23 cellular contexts compared by ENCODE assay signal in the genomic region with DNA sequence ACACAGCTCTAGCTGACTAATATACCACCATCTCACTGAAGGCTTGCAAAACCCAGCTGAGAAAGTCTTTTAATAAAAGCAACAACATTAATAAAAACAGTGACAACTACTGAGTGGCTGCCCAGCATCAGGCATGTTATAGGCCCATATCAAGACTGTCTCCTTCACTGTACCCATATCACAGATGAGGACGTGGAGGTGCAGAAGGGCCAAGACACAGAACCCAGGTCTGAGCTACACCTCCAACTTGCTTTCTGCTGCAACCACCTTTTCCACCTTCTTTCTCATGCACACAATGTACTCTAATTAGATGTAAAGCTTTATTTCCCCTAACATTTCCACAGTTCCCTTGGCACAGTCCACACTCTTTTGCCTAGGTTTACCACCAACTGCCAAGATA. TPM values are rescaled to one million over a fixed set of nuclear protein-coding genes. Genes with fewer than 3 reads are reported as not detected.
DNase-seq lines count a peak whose midpoint lies in the region; ATAC-seq, FAIRE-seq and TF ChIP-seq lines count a peak whose summit lies in the region.
"Had no signal": no experiment of that assay in that cellular context is flagged by ENCODE, and none has a peak within 500 bp of the region (broad histone marks: within the 10 kb centered on the region; RNA-seq: fewer than 3 reads in every experiment).

No MANE protein-coding gene starts in this region.

- peaks cover 21% of the 10 kb centered on the region for H3K4me1 ChIP-seq in BLaER1
- H3K4me1 ChIP-seq in SJCRH30: peaks cover 11% of the 10 kb centered on the region
- H3K4me1 ChIP-seq in K562 (replicated peaks in 1 of 2; ENCODE audit: control insufficient read depth in 2 of 2, insufficient read depth in 2 of 2, low read length in 2 of 2): no peaks in the 10 kb centered on the region; a peak in 1 of 5 replicates
- H3K4me1 ChIP-seq in transverse colon: no peaks in the 10 kb centered on the region

- H3K27ac ChIP-seq in BLaER1 (no peak overlapping the region), SJCRH30 (peak overlapping the region; percentile 91; the same call in 1 of the 2 replicates), K562 (ENCODE audit: extremely low read depth, low read depth, low read length) (no peak overlapping the region), transverse colon (no peak overlapping the region)
- H3K27ac ChIP-seq: 22Rv1, C4-2B had no signal

- peaks cover 3% of the 10 kb centered on the region for H3K9me1 ChIP-seq in K562 (ENCODE audit: control insufficient read depth, insufficient read depth, low read length)

- peak overlapping the region; percentile 28 for H3K27ac Mint-ChIP-seq in T-helper 2 cell treated with Interferon-gamma antibody and Interleukin-4, amounts not matched to agents 5 μg/mL and 100 μg/mL, for 36 hours

- TF ChIP-seq CTCF in K562 (IDR thresholded peaks at IDR 0.05 in 2 of 3, conservative IDR thresholded peaks at IDR 0.05 in 1 of 3; ENCODE audit: insufficient read depth in 2 of 3, low read depth in 1 of 3, low read length in 3 of 3) (no peak), transverse colon (IDR thresholded peaks at IDR 0.05) (no peak)

- H3K4me1 Mint-ChIP-seq in T-helper 2 cell treated with Interferon-gamma antibody and Interleukin-4, amounts not matched to agents 5 μg/mL and 100 μg/mL, for 36 hours (ENCODE audit: low read depth): peaks cover 2% of the 10 kb centered on the region

- H3K27me3 ChIP-seq in BLaER1: no peaks in the 10 kb centered on the region
- no peaks in the 10 kb centered on the region for H3K27me3 ChIP-seq in SJCRH30
- no peaks in the 10 kb centered on the region for H3K27me3 ChIP-seq in K562 (ENCODE audit: control insufficient read depth in 2 of 2, insufficient read depth in 2 of 2, low read length in 2 of 2)
- H3K27me3 ChIP-seq in transverse colon: no peaks in the 10 kb centered on the region
- H3K27me3 ChIP-seq: MG63 had no signal

- peaks cover 27% of the 10 kb centered on the region for H3K79me2 ChIP-seq in K562 (ENCODE audit: control insufficient read depth, insufficient read depth, low read length)

- in situ Hi-C loops in K562 (cut with MboI) (no loop called here), transverse colon (cut with MboI; ENCODE audit: low pct_ligation_motif_present in 1 of 4, low pct_unique_long_range_greater_than_20kb in 1 of 4, low sequenced_read_pairs in 3 of 4) (no loop called here)

- no peak for TF ChIP-seq RAD21 in K562 (CRISPR knock-in tag; conservative IDR thresholded peaks at IDR 0.05 in 1 of 2, IDR thresholded peaks at IDR 0.05 in 1 of 2)

- H3K9me3 Mint-ChIP-seq in T-helper 2 cell treated with Interferon-gamma antibody and Interleukin-4, amounts not matched to agents 5 μg/mL and 100 μg/mL, for 36 hours: no peaks in the 10 kb centered on the region

- H3K4me2 ChIP-seq in BLaER1 (peak overlapping the region; percentile 65; the same call in 1 of the 2 replicates), K562 (ENCODE audit: insufficient read depth, low read length) (no peak overlapping the region)

- FAIRE-seq in K562 (lab: Jason Lieb, UNC): no peak
- FAIRE-seq: RCC 7860 had no signal

- H4K20me1 ChIP-seq in BLaER1: peaks cover 99% of the 10 kb centered on the region
- H4K20me1 ChIP-seq in K562 (replicated peaks; ENCODE audit: control insufficient read depth, insufficient read depth, low read length): no peaks in the 10 kb centered on the region; the same call in 1 of the 2 replicates

- no peak overlapping the region for H2AFZ ChIP-seq in K562 (ENCODE audit: low read depth, low read length)

- no peak overlapping the region for H3K4me3 ChIP-seq in BLaER1
- H3K4me3 ChIP-seq in SJCRH30: no peak overlapping the region
- no peak overlapping the region for H3K4me3 ChIP-seq in K562
- H3K4me3 ChIP-seq in transverse colon: no peak overlapping the region
- H3K4me3 ChIP-seq: MG63 had no signal

- TF ChIP-seq EP300 in K562 (IDR thresholded peaks at IDR 0.05; ENCODE audit: low read length) (no peak), transverse colon (IDR thresholded peaks at IDR 0.05; ENCODE audit: low read depth) (no peak)

- no peak for DNase-seq in T-helper 2 cell treated with Interferon-gamma antibody and Interleukin-4, amounts not matched to agents 5 μg/mL and 100 μg/mL, for 36 hours (ENCODE audit: low spot score)
- DNase-seq in T-helper 2 cell (no peak), SJCRH30 (no peak), K562 (ENCODE audit: extremely low read depth in 1 of 4, low spot score in 3 of 4) (no peak), T-helper 9 cell (no peak), transverse colon (no peak)
- DNase-seq: ACHN, EL, GF-D8, GOT3, Kasumi-1, MG63, NCI-H1048, NCI-H1417 treated with DMSO at 0.1 percent for 48 hours, NCI-H187, NCI-H446, NCI-H526 had no signal

- CTCF ChIA-PET in K562 (lab: Yijun Ruan, JAX; ENCODE audit: low intra/inter-chr PET ratio): no interaction called here

- no peak overlapping the region for H3K4me3 Mint-ChIP-seq in T-helper 2 cell treated with Interferon-gamma antibody and Interleukin-4, amounts not matched to agents 5 μg/mL and 100 μg/mL, for 36 hours

- POLR2A ChIA-PET in K562 (lab: Yijun Ruan, JAX): interaction anchor here (0.8 to 5.7 kb wide), 3 partner anchors 10 to 12 kb away, joined by 3 to 31 read pairs (median 13); partner anchors contain the start of gene MED26

- no peaks in the 10 kb centered on the region for H3K9me3 ChIP-seq in BLaER1
- H3K9me3 ChIP-seq in SJCRH30 (replicated peaks): no peaks in the 10 kb centered on the region
- no peaks in the 10 kb centered on the region; the same call in 1 of the 2 replicates for H3K9me3 ChIP-seq in K562 (replicated peaks; ENCODE audit: control insufficient read depth, insufficient read depth, low read depth, low read length)
- H3K9me3 ChIP-seq in transverse colon: no peaks in the 10 kb centered on the region
- H3K9me3 ChIP-seq: MG63 had no signal

- H3K27me3 Mint-ChIP-seq in T-helper 2 cell treated with Interferon-gamma antibody and Interleukin-4, amounts not matched to agents 5 μg/mL and 100 μg/mL, for 36 hours (ENCODE audit: low read depth): no peaks in the 10 kb centered on the region

- 93% methylated on average over 1 of the region's 1 CpG for WGBS in K562 (ENCODE audit: insufficient coverage, low coverage, missing lambda C conversion rate)
- 100% methylated on average over 1 of the region's 1 CpG for WGBS in transverse colon (ENCODE audit: low coverage in 1 of 2), 2 donors

- no TSS peak for BruUV-seq in K562 (replicated peaks; lab: Mats Ljungman, UMichigan)

- 0 out of 2 replicates have a peak overlapping the region, but pooled peaks have one; percentile 15 for H3K9ac ChIP-seq in BLaER1
- no peak overlapping the region for H3K9ac ChIP-seq in K562 (ENCODE audit: insufficient read depth in 1 of 2, low read depth in 2 of 2, low read length in 2 of 2)

- peaks cover 98% of the 10 kb centered on the region for H3K36me3 ChIP-seq in BLaER1
- peaks cover 60% of the 10 kb centered on the region for H3K36me3 ChIP-seq in SJCRH30
- H3K36me3 ChIP-seq in K562 (ENCODE audit: control insufficient read depth, insufficient read depth, low read length): peaks cover 86% of the 10 kb centered on the region; the same call in 2 of the 3 replicates
- peaks cover 0 to 33% (median 15%) of the 10 kb centered on the region in 4 donors for H3K36me3 ChIP-seq in transverse colon

- TF ChIP-seq POLR2A in K562 (conservative IDR thresholded peaks at IDR 0.05) (0 out of 2 replicates have a peak, but pooled peaks have one; percentile 28), transverse colon (IDR thresholded peaks at IDR 0.05) (no peak)

- ATAC-seq in K562: no peak
- ATAC-seq in HG02884 (IDR thresholded peaks at IDR 0.05; ENCODE audit: unreplicated experiment): no peak
- ATAC-seq: HCT116 had no signal

- intact Hi-C loops in K562 (cut with micrococcal nuclease) (no loop called here), transverse colon (cut with DNase I; ENCODE audit: low total_unique reads) (no loop called here)

- peaks cover 41% of the 10 kb centered on the region for H3K36me3 Mint-ChIP-seq in T-helper 2 cell treated with Interferon-gamma antibody and Interleukin-4, amounts not matched to agents 5 μg/mL and 100 μg/mL, for 36 hours (ENCODE audit: low read depth)

RNA-seq across cellular contexts. Expression of gene MED26, which starts 10.7 kb away (rescaled TPM):
- total RNA-seq in SJCRH30 (2014; rRNA removed; shearing (Covaris generic)): 12.6 and 13.5 TPM in 2 replicates
- 31.4 and 62.0 TPM in 2 replicates for total RNA-seq in K562 (2011; cell fraction: chromatin; rRNA removed; ENCODE audit: low replicate concordance)
- 34.2 and 40.0 TPM in 2 replicates for total RNA-seq in K562 (2011; cell fraction: nucleolus; rRNA removed)
- 27.1 and 33.1 TPM in 2 replicates for total RNA-seq in K562 (2011; cell fraction: nucleoplasm; rRNA removed)
- total RNA-seq in K562 (2014; rRNA removed) (12.9 and 15.2 TPM in 2 replicates), K562 (2014; rRNA removed; fragmentation: Illumina TruSeq; extraction: Trizol) (3.7 and 4.6 TPM in 2 replicates), K562 (2015; rRNA removed; fragmentation: Illumina TruSeq; extraction: Trizol) (7.1 and 7.5 TPM in 2 replicates), K562 (2021) (15.1 and 16.5 TPM in 2 replicates), transverse colon (10 to 100 TPM in 2 of 4 donors, 1 to 10 TPM in 2; 7.8 to 15.0 (median 9.5) TPM)
- polyA plus RNA-seq in K562 (2011; rRNA removed) (5.6 and 6.1 TPM in 2 replicates), K562 (2014; fragmentation: Illumina TruSeq; extraction: Trizol) (6.2 and 8.4 TPM in 2 replicates), K562 (2014; fragmentation: Nextera tagmentation; extraction: Ambion mirVana) (under 1 TPM; 0.71 to 0.86 TPM), K562 (2014; rRNA removed) (8.4 and 9.0 TPM in 2 replicates)
- polyA plus RNA-seq in K562 (2011; cell fraction: cytosol; rRNA removed): 5.8 and 11.0 TPM in 2 replicates
- polyA plus RNA-seq in K562 (2011; cell fraction: nucleus; rRNA removed): 6.6 and 9.2 TPM in 2 replicates
- polyA plus RNA-seq in K562 (2012): 5.5 and 7.2 TPM in 2 replicates
- 5.4 and 10.0 TPM in 2 replicates for polyA minus RNA-seq in K562 (2011; rRNA and poly(A)+ RNA removed)
- 10.9 and 11.5 TPM in 2 replicates for polyA minus RNA-seq in K562 (2011; cell fraction: cytosol; rRNA and poly(A)+ RNA removed)
- polyA minus RNA-seq in K562 (2011; cell fraction: nucleus; rRNA and poly(A)+ RNA removed): 13.2 and 20.2 TPM in 2 replicates

RNA-seq across cellular contexts. Expression of gene SMIM7, which starts 21.3 kb away (rescaled TPM):
- 96.3 and 107 TPM in 2 replicates for total RNA-seq in SJCRH30 (2014; rRNA removed; shearing (Covaris generic))
- total RNA-seq in K562 (2011; cell fraction: chromatin; rRNA removed; ENCODE audit: low replicate concordance): 167 and 203 TPM in 2 replicates
- 137 and 142 TPM in 2 replicates for total RNA-seq in K562 (2011; cell fraction: nucleolus; rRNA removed)
- 167 and 208 TPM in 2 replicates for total RNA-seq in K562 (2011; cell fraction: nucleoplasm; rRNA removed)
- total RNA-seq in K562 (2014; rRNA removed): 55.3 and 63.3 TPM in 2 replicates
- total RNA-seq in K562 (2014; rRNA removed; fragmentation: Illumina TruSeq; extraction: Trizol): 102 and 109 TPM in 2 replicates
- total RNA-seq in K562 (2015; rRNA removed; fragmentation: Illumina TruSeq; extraction: Trizol): 110 and 114 TPM in 2 replicates
- total RNA-seq in K562 (2021): 72.5 and 72.7 TPM in 2 replicates
- polyA plus RNA-seq in K562 (2011; rRNA removed): 95.0 and 107 TPM in 2 replicates
- polyA plus RNA-seq in K562 (2011; cell fraction: cytosol; rRNA removed): 60.8 and 84.9 TPM in 2 replicates
- polyA plus RNA-seq in K562 (2011; cell fraction: nucleus; rRNA removed): 50.6 and 64.0 TPM in 2 replicates
- polyA plus RNA-seq in K562 (2012): 67.5 and 69.7 TPM in 2 replicates
- 85.6 and 113 TPM in 2 replicates for polyA plus RNA-seq in K562 (2014; fragmentation: Illumina TruSeq; extraction: Trizol)
- polyA plus RNA-seq in K562 (2014; fragmentation: Nextera tagmentation; extraction: Ambion mirVana): 100 to 1,000 TPM; 233 to 265 TPM
- polyA plus RNA-seq in K562 (2014; rRNA removed): 105 and 122 TPM in 2 replicates
- 61.4 and 64.6 TPM in 2 replicates for polyA minus RNA-seq in K562 (2011; rRNA and poly(A)+ RNA removed)
- polyA minus RNA-seq in K562 (2011; cell fraction: cytosol; rRNA and poly(A)+ RNA removed): 24.3 and 33.3 TPM in 2 replicates
- 24.4 and 40.8 TPM in 2 replicates for polyA minus RNA-seq in K562 (2011; cell fraction: nucleus; rRNA and poly(A)+ RNA removed)
- 1,000 to 10,000 TPM in 1 of 4 donors, 100 to 1,000 TPM in 1, 10 to 100 TPM in 2; 28.8 to 1,114 (median 108) TPM for total RNA-seq in transverse colon

RNA-seq across cellular contexts. Expression of gene TMEM38A, which starts 22.3 kb away (rescaled TPM):
- 12.1 and 13.4 TPM in 2 replicates for total RNA-seq in SJCRH30 (2014; rRNA removed; shearing (Covaris generic))
- 5.1 and 6.9 TPM in 2 replicates for total RNA-seq in K562 (2011; cell fraction: chromatin; rRNA removed; ENCODE audit: low replicate concordance)
- total RNA-seq in K562 (2011; cell fraction: nucleolus; rRNA removed): 3.9 and 5.3 TPM in 2 replicates
- 4.2 and 4.7 TPM in 2 replicates for total RNA-seq in K562 (2011; cell fraction: nucleoplasm; rRNA removed)
- total RNA-seq in K562 (2014; rRNA removed): 0.77 and 4.3 TPM in 2 replicates
- total RNA-seq in K562 (2014; rRNA removed; fragmentation: Illumina TruSeq; extraction: Trizol): 1.2 and 1.4 TPM in 2 replicates
- total RNA-seq in K562 (2015; rRNA removed; fragmentation: Illumina TruSeq; extraction: Trizol): 0.90 and 1.6 TPM in 2 replicates
- 1.4 and 2.1 TPM in 2 replicates for total RNA-seq in K562 (2021)
- 1.5 and 1.8 TPM in 2 replicates for polyA plus RNA-seq in K562 (2011; rRNA removed)
- polyA plus RNA-seq in K562 (2011; cell fraction: cytosol; rRNA removed): 0.72 and 2.6 TPM in 2 replicates
- polyA plus RNA-seq in K562 (2011; cell fraction: nucleus; rRNA removed): 2.2 and 2.6 TPM in 2 replicates
- 1.3 and 1.4 TPM in 2 replicates for polyA plus RNA-seq in K562 (2012)
- 0.77 and 2.4 TPM in 2 replicates for polyA plus RNA-seq in K562 (2014; fragmentation: Illumina TruSeq; extraction: Trizol)
- under 1 TPM; 0.35 to 0.44 TPM for polyA plus RNA-seq in K562 (2014; fragmentation: Nextera tagmentation; extraction: Ambion mirVana)
- 1.9 and 3.3 TPM in 2 replicates for polyA plus RNA-seq in K562 (2014; rRNA removed)
- 0.78 and 4.0 TPM in 2 replicates for polyA minus RNA-seq in K562 (2011; rRNA and poly(A)+ RNA removed)
- 1.2 and 2.3 TPM in 2 replicates for polyA minus RNA-seq in K562 (2011; cell fraction: cytosol; rRNA and poly(A)+ RNA removed)
- 0.89 and 0.94 TPM in 2 replicates for polyA minus RNA-seq in K562 (2011; cell fraction: nucleus; rRNA and poly(A)+ RNA removed)
- total RNA-seq in transverse colon: 1 to 10 TPM in 3 of 4 donors, under 1 TPM in 1; 0.40 to 9.7 (median 5.1) TPM
